ENCODE assay signal across 2 cellular contexts in the genomic region with DNA sequence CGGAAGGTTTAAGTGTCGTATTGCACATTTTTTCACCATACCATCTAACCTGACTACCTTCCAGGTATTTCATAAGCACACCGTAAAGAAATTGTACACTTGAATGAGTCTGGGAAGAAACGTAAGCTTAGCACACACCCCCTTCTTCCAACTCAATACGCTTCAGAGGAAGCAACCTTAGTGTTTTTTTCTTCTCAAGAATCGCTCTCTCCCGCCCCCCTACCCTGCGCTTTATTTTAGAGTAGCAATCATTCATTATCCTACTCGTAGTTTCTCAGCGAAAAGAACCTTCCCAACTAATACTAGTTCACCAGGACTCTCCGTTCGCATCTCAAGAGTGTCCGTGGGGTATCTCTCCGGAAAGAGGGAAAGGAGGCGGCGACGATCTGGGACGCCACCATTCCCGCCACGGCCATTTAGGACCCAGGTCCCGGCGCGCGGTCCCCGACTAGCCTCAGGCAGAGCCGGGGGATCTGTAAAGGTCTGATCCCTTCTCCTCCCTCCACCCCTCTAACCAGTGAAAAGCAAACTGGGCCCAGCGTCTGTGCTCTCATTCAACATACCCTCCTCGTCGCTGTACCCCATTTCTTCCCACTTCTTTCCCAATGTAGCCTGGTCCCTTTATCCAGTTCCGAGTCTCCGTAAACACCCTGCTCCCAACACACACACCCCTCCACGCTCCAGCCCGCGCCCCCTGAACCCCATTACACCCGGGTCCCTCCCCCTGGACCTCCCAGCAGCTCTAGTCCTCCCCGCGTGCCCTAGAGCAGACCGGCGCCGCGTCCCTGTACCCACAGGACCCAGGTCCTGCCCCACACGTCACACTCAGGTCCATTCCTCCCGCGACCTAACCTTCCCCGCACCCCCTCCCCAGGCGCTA.
TF ChIP-seq lines count a peak whose summit lies in the region.

No MANE protein-coding gene starts in this region.

TF ChIP-seq in A549, 52 proteins besides CTCF, POLR2A, EP300 and RAD21:
- TF ChIP-seq FOSL2 (IDR thresholded peaks at IDR 0.05) (no peak), FOSL2 (CRISPR knock-in tag; IDR thresholded peaks at IDR 0.05) (no peak), NFE2L2 (conservative IDR thresholded peaks at IDR 0.05; ENCODE audit: low read length) (no peak), CEBPB (IDR thresholded peaks at IDR 0.05) (no peak), ZNF302 (CRISPR knock-in tag; IDR thresholded peaks at IDR 0.05) (no peak), ZFP36 (IDR thresholded peaks at IDR 0.05; ENCODE audit: borderline replicate concordance, partially characterized antibody) (no peak), ESRRA (IDR thresholded peaks at IDR 0.05; ENCODE audit: borderline replicate concordance, low read length) (no peak), JUNB (IDR thresholded peaks at IDR 0.05) (no peak)
- TF ChIP-seq, protein P1, sequence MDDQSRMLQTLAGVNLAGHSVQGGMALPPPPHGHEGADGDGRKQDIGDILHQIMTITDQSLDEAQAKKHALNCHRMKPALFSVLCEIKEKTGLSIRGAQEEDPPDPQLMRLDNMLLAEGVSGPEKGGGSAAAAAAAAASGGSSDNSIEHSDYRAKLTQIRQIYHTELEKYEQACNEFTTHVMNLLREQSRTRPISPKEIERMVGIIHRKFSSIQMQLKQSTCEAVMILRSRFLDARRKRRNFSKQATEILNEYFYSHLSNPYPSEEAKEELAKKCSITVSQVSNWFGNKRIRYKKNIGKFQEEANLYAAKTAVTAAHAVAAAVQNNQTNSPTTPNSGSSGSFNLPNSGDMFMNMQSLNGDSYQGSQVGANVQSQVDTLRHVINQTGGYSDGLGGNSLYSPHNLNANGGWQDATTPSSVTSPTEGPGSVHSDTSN (IDR thresholded peaks at IDR 0.05), result peak; percentile 24; the same call in 1 of the 2 replicates
TF ChIP-seq in A549: peak in this region for 1.

TF ChIP-seq in K562, 482 proteins besides CTCF, POLR2A, EP300 and RAD21 (continues in another document):
- TF ChIP-seq, protein P2, sequence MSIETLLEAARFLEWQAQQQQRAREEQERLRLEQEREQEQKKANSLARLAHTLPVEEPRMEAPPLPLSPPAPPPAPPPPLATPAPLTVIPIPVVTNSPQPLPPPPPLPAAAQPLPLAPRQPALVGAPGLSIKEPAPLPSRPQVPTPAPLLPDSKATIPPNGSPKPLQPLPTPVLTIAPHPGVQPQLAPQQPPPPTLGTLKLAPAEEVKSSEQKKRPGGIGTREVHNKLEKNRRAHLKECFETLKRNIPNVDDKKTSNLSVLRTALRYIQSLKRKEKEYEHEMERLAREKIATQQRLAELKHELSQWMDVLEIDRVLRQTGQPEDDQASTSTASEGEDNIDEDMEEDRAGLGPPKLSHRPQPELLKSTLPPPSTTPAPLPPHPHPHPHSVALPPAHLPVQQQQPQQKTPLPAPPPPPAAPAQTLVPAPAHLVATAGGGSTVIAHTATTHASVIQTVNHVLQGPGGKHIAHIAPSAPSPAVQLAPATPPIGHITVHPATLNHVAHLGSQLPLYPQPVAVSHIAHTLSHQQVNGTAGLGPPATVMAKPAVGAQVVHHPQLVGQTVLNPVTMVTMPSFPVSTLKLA (conservative IDR thresholded peaks at IDR 0.05), result peak in 1 of 2 experiments; percentile 69; a peak in 1 of 4 replicates
- TF ChIP-seq, protein P3, sequence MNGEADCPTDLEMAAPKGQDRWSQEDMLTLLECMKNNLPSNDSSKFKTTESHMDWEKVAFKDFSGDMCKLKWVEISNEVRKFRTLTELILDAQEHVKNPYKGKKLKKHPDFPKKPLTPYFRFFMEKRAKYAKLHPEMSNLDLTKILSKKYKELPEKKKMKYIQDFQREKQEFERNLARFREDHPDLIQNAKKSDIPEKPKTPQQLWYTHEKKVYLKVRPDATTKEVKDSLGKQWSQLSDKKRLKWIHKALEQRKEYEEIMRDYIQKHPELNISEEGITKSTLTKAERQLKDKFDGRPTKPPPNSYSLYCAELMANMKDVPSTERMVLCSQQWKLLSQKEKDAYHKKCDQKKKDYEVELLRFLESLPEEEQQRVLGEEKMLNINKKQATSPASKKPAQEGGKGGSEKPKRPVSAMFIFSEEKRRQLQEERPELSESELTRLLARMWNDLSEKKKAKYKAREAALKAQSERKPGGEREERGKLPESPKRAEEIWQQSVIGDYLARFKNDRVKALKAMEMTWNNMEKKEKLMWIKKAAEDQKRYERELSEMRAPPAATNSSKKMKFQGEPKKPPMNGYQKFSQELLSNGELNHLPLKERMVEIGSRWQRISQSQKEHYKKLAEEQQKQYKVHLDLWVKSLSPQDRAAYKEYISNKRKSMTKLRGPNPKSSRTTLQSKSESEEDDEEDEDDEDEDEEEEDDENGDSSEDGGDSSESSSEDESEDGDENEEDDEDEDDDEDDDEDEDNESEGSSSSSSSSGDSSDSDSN (IDR thresholded peaks at IDR 0.05; ENCODE audit: borderline replicate concordance in 1 of 2, low read depth in 2 of 2, low read length in 2 of 2), result peak; percentile 88 to 90; a peak in 3 of 4 replicates
- TF ChIP-seq, protein P4, sequence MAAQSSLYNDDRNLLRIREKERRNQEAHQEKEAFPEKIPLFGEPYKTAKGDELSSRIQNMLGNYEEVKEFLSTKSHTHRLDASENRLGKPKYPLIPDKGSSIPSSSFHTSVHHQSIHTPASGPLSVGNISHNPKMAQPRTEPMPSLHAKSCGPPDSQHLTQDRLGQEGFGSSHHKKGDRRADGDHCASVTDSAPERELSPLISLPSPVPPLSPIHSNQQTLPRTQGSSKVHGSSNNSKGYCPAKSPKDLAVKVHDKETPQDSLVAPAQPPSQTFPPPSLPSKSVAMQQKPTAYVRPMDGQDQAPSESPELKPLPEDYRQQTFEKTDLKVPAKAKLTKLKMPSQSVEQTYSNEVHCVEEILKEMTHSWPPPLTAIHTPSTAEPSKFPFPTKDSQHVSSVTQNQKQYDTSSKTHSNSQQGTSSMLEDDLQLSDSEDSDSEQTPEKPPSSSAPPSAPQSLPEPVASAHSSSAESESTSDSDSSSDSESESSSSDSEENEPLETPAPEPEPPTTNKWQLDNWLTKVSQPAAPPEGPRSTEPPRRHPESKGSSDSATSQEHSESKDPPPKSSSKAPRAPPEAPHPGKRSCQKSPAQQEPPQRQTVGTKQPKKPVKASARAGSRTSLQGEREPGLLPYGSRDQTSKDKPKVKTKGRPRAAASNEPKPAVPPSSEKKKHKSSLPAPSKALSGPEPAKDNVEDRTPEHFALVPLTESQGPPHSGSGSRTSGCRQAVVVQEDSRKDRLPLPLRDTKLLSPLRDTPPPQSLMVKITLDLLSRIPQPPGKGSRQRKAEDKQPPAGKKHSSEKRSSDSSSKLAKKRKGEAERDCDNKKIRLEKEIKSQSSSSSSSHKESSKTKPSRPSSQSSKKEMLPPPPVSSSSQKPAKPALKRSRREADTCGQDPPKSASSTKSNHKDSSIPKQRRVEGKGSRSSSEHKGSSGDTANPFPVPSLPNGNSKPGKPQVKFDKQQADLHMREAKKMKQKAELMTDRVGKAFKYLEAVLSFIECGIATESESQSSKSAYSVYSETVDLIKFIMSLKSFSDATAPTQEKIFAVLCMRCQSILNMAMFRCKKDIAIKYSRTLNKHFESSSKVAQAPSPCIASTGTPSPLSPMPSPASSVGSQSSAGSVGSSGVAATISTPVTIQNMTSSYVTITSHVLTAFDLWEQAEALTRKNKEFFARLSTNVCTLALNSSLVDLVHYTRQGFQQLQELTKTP (IDR thresholded peaks at IDR 0.05; ENCODE audit: low read depth in 1 of 2, partially characterized antibody in 2 of 2), result peak; percentile 13 to 34
- TF ChIP-seq ZBTB1 (CRISPR knock-in tag; IDR thresholded peaks at IDR 0.05; ENCODE audit: borderline replicate concordance, low read depth) (0 out of 2 replicates have a peak, but pooled peaks have one; percentile 64), ZBTB43 (CRISPR knock-in tag; IDR thresholded peaks at IDR 0.05) (0 out of 2 replicates have a peak, but pooled peaks have one; percentile 18), ARID2 (IDR thresholded peaks at IDR 0.05) (0 out of 2 replicates have a peak, but pooled peaks have one; percentile 20), SNIP1 (IDR thresholded peaks at IDR 0.05; ENCODE audit: low read depth) (no peak), TOE1 (IDR thresholded peaks at IDR 0.05; ENCODE audit: borderline replicate concordance) (no peak), TOE1 (CRISPR knock-in tag; IDR thresholded peaks at IDR 0.05; ENCODE audit: borderline replicate concordance, low read depth) (no peak), BCOR (IDR thresholded peaks at IDR 0.05) (0 out of 2 replicates have a peak, but pooled peaks have one; percentile 46), KLF1 (tag; IDR thresholded peaks at IDR 0.05) (no peak)
- TF ChIP-seq, protein P5, sequence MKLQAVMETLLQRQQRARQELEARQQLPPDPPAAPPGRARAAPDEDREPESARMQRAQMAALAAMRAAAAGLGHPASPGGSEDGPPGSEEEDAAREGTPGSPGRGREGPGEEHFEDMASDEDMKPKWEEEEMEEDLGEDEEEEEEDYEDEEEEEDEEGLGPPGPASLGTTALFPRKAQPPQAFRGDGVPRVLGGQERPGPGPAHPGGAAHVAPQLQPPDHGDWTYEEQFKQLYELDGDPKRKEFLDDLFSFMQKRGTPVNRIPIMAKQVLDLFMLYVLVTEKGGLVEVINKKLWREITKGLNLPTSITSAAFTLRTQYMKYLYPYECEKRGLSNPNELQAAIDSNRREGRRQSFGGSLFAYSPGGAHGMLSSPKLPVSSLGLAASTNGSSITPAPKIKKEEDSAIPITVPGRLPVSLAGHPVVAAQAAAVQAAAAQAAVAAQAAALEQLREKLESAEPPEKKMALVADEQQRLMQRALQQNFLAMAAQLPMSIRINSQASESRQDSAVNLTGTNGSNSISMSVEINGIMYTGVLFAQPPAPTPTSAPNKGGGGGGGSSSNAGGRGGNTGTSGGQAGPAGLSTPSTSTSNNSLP (IDR thresholded peaks at IDR 0.05; ENCODE audit: borderline replicate concordance, low read depth, low read length), result 0 out of 2 replicates have a peak, but pooled peaks have one; percentile 5
- TF ChIP-seq, protein P6, sequence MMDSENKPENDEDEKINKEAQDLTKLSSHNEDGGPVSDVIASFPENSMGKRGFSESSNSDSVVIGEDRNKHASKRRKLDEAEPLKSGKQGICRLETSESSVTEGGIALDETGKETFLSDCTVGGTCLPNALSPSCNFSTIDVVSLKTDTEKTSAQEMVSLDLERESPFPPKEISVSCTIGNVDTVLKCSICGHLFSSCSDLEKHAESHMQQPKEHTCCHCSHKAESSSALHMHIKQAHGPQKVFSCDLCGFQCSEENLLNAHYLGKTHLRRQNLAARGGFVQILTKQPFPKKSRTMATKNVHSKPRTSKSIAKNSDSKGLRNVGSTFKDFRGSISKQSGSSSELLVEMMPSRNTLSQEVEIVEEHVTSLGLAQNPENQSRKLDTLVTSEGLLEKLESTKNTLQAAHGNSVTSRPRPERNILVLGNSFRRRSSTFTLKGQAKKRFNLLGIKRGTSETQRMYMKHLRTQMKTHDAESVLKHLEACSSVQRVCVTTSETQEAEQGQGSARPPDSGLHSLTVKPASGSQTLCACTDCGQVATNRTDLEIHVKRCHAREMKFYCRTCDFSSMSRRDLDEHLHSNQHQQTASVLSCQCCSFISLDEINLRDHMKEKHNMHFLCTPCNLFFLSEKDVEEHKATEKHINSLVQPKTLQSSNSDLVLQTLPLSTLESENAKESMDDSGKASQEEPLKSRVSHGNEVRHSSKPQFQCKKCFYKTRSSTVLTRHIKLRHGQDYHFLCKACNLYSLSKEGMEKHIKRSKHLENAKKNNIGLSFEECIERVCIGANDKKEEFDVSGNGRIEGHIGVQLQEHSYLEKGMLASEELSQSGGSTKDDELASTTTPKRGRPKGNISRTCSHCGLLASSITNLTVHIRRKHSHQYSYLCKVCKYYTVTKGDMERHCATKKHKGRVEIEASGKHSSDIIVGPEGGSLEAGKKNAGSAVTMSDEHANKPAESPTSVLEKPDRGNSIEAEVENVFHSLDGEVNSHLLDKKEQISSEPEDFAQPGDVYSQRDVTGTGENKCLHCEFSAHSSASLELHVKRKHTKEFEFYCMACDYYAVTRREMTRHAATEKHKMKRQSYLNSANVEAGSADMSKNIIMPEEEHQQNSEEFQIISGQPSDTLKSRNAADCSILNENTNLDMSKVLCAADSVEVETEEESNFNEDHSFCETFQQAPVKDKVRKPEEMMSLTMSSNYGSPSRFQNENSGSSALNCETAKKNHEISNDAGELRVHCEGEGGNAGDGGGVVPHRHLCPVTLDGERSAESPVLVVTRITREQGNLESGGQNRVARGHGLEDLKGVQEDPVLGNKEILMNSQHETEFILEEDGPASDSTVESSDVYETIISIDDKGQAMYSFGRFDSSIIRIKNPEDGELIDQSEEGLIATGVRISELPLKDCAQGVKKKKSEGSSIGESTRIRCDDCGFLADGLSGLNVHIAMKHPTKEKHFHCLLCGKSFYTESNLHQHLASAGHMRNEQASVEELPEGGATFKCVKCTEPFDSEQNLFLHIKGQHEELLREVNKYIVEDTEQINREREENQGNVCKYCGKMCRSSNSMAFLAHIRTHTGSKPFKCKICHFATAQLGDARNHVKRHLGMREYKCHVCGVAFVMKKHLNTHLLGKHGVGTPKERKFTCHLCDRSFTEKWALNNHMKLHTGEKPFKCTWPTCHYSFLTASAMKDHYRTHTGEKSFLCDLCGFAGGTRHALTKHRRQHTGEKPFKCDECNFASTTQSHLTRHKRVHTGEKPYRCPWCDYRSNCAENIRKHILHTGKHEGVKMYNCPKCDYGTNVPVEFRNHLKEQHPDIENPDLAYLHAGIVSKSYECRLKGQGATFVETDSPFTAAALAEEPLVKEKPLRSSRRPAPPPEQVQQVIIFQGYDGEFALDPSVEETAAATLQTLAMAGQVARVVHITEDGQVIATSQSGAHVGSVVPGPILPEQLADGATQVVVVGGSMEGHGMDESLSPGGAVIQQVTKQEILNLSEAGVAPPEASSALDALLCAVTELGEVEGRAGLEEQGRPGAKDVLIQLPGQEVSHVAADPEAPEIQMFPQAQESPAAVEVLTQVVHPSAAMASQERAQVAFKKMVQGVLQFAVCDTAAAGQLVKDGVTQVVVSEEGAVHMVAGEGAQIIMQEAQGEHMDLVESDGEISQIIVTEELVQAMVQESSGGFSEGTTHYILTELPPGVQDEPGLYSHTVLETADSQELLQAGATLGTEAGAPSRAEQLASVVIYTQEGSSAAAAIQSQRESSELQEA (IDR thresholded peaks at IDR 0.05; ENCODE audit: low read depth), result 0 out of 2 replicates have a peak, but pooled peaks have one; percentile 30
